10 cellular contexts compared by ENCODE assay signal in the genomic region with DNA sequence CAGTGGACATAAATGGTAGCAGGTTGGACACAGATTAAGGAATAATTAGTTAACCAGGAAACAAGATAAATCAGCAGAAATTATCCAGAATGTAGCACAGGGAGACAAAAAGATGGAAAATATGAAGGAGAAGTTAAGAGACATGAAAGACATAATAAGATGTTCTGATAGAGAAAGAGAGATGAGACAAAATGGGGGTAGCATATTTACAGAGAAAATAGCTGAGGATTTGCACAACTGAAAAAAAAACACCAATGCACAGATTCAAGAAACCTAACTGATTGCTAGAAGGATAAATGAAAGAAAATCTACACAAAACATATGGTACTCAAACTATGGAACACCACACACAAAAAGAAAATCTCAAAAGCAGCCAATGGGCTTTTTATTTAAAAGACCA. TPM values are rescaled to one million over a fixed set of nuclear protein-coding genes. Genes with fewer than 3 reads are reported as not detected.
A peak's percentile ranks its signal among the peaks of the same experiment; 100 is the strongest.
DNase-seq lines count a peak whose midpoint lies in the region; ATAC-seq lines count a peak whose summit lies in the region.
"Had no signal": no experiment of that assay in that cellular context is flagged by ENCODE, and none has a peak within 500 bp of the region (broad histone marks: within the 10 kb centered on the region; RNA-seq: fewer than 3 reads in every experiment).

No MANE protein-coding gene starts in this region.

- peak overlapping the region; percentile 78 for H3K27ac Mint-ChIP-seq in activated CD4-positive, alpha-beta T cell treated with anti-CD3 and anti-CD28 coated beads, Interleukin-2, amount 10 ng/mL, durations not matched to agents 7 days and 5 days
- peak overlapping the region; percentile 65 for H3K27ac Mint-ChIP-seq in activated CD8-positive, alpha-beta T cell treated with anti-CD3 and anti-CD28 coated beads, Interleukin-2, amount 10 ng/mL, durations not matched to agents 7 days and 5 days

- H3K4me1 ChIP-seq in iPS-20b (ENCODE audit: insufficient read depth, low read length) (peaks cover 9% of the 10 kb centered on the region; the same call in 1 of the 2 replicates), stomach smooth muscle (ENCODE audit: control insufficient read depth, insufficient read depth, low read length) (peaks cover 8% of the 10 kb centered on the region)

- no peaks in the 10 kb centered on the region for H3K9me3 Mint-ChIP-seq in activated CD4-positive, alpha-beta T cell treated with anti-CD3 and anti-CD28 coated beads, Interleukin-2, amount 10 ng/mL, durations not matched to agents 7 days and 5 days
- H3K9me3 Mint-ChIP-seq in activated CD8-positive, alpha-beta T cell treated with anti-CD3 and anti-CD28 coated beads, Interleukin-2, amount 10 ng/mL, durations not matched to agents 7 days and 5 days (ENCODE audit: insufficient read depth) = no peaks in the 10 kb centered on the region

- H3K4me1 Mint-ChIP-seq in activated CD4-positive, alpha-beta T cell treated with anti-CD3 and anti-CD28 coated beads, Interleukin-2, amount 10 ng/mL, durations not matched to agents 7 days and 5 days = peaks cover 35% of the 10 kb centered on the region
- peaks cover 38% of the 10 kb centered on the region for H3K4me1 Mint-ChIP-seq in activated CD8-positive, alpha-beta T cell treated with anti-CD3 and anti-CD28 coated beads, Interleukin-2, amount 10 ng/mL, durations not matched to agents 7 days and 5 days (ENCODE audit: low read depth)

- CTCF ChIA-PET in activated CD4-positive, alpha-beta T cell treated with anti-CD3 and anti-CD28 coated beads, Interleukin-2, amount 10 ng/mL, durations not matched to agents 7 days and 5 days (lab: Charles Lee) = interaction anchor here (1.2 to 4.9 kb wide), 4 partner anchors 13 to 194 kb away, joined by 3 to 34 read pairs (median 4); no protein-coding TSS in a partner anchor
- CTCF ChIA-PET in activated CD8-positive, alpha-beta T cell treated with anti-CD3 and anti-CD28 coated beads, Interleukin-2, amount 10 ng/mL, durations not matched to agents 7 days and 5 days (lab: Charles Lee) = interaction anchor here (1.2 to 5.7 kb wide), 4 partner anchors 12 to 203 kb away, joined by 3 to 73 read pairs (median 30); no protein-coding TSS in a partner anchor

- no peak for ATAC-seq in activated CD8-positive, alpha-beta T cell treated with anti-CD3 and anti-CD28 coated beads, Interleukin-2, amount 10 ng/mL, durations not matched to agents 7 days and 5 days
- ATAC-seq in GM19023 (IDR thresholded peaks at IDR 0.05; ENCODE audit: unreplicated experiment) (no peak), HG03196 (IDR thresholded peaks at IDR 0.05; ENCODE audit: unreplicated experiment) (no peak), GM21367 (IDR thresholded peaks at IDR 0.05; ENCODE audit: unreplicated experiment) (no peak)

- H3K27me3 ChIP-seq in iPS-20b (ENCODE audit: insufficient read depth, low read length) = no peaks in the 10 kb centered on the region
- H3K27me3 ChIP-seq in stomach smooth muscle (ENCODE audit: control insufficient read depth in 1 of 2, insufficient read depth in 2 of 2, low read length in 2 of 2) = no peaks in the 10 kb centered on the region
- H3K27me3 ChIP-seq: testis had no signal

- H3K4me3 Mint-ChIP-seq in activated CD4-positive, alpha-beta T cell treated with anti-CD3 and anti-CD28 coated beads, Interleukin-2, amount 10 ng/mL, durations not matched to agents 7 days and 5 days = peak overlapping the region; percentile 69
- H3K4me3 Mint-ChIP-seq in activated CD8-positive, alpha-beta T cell treated with anti-CD3 and anti-CD28 coated beads, Interleukin-2, amount 10 ng/mL, durations not matched to agents 7 days and 5 days = peak overlapping the region; percentile 81

- H3K9me3 ChIP-seq in iPS-20b (ENCODE audit: insufficient read depth, low read depth, low read length) (no peaks in the 10 kb centered on the region), stomach smooth muscle (ENCODE audit: control insufficient read depth in 2 of 2, low read length in 2 of 2) (no peaks in the 10 kb centered on the region)
- H3K9me3 ChIP-seq: testis had no signal

- H3K27ac ChIP-seq in iPS-20b (ENCODE audit: low read length) (no peak overlapping the region), stomach smooth muscle (ENCODE audit: low read length) (no peak overlapping the region)

- POLR2A ChIA-PET in activated CD4-positive, alpha-beta T cell treated with anti-CD3 and anti-CD28 coated beads, Interleukin-2, amount 10 ng/mL, durations not matched to agents 7 days and 5 days (lab: Charles Lee) = no interaction called here
- POLR2A ChIA-PET in activated CD8-positive, alpha-beta T cell treated with anti-CD3 and anti-CD28 coated beads, Interleukin-2, amount 10 ng/mL, durations not matched to agents 7 days and 5 days (lab: Charles Lee) = interaction anchor here (0.7 to 1.6 kb wide), 2 partner anchors 35 to 176 kb away, joined by 3 read pairs; a partner anchor contains a TSS

- no peaks in the 10 kb centered on the region for H3K36me3 ChIP-seq in iPS-20b (ENCODE audit: insufficient read depth, low read depth, low read length)
- H3K36me3 ChIP-seq in stomach smooth muscle (ENCODE audit: control insufficient read depth in 2 of 2, insufficient read depth in 2 of 2, low read length in 2 of 2) = no peaks in the 10 kb centered on the region

- H3K4me3 ChIP-seq in iPS-20b (ENCODE audit: low read length) (peak overlapping the region; percentile 69), stomach smooth muscle (ENCODE audit: low read length in 2 of 2) (peak overlapping the region; percentile 60 to 83)

- no peak overlapping the region for H3K9ac ChIP-seq in iPS-20b (ENCODE audit: low read depth, low read length)
- H3K9ac ChIP-seq in stomach smooth muscle (ENCODE audit: low read length in 2 of 2) = no peak overlapping the region

- no peaks in the 10 kb centered on the region for H3K27me3 Mint-ChIP-seq in activated CD4-positive, alpha-beta T cell treated with anti-CD3 and anti-CD28 coated beads, Interleukin-2, amount 10 ng/mL, durations not matched to agents 7 days and 5 days
- no peaks in the 10 kb centered on the region for H3K27me3 Mint-ChIP-seq in activated CD8-positive, alpha-beta T cell treated with anti-CD3 and anti-CD28 coated beads, Interleukin-2, amount 10 ng/mL, durations not matched to agents 7 days and 5 days (ENCODE audit: low read depth)

- no peaks in the 10 kb centered on the region for H3K36me3 Mint-ChIP-seq in activated CD4-positive, alpha-beta T cell treated with anti-CD3 and anti-CD28 coated beads, Interleukin-2, amount 10 ng/mL, durations not matched to agents 7 days and 5 days (ENCODE audit: low read depth)
- peaks cover 2% of the 10 kb centered on the region for H3K36me3 Mint-ChIP-seq in activated CD8-positive, alpha-beta T cell treated with anti-CD3 and anti-CD28 coated beads, Interleukin-2, amount 10 ng/mL, durations not matched to agents 7 days and 5 days (ENCODE audit: low read depth)

- DNase-seq in activated CD4-positive, alpha-beta T cell treated with anti-CD3 and anti-CD28 coated beads, Interleukin-2, amount 10 ng/mL, durations not matched to agents 7 days and 5 days = no peak
- DNase-seq in activated CD4-positive, alpha-beta T cell treated with anti-CD3 and anti-CD28 coated beads, Interleukin-2, amount 50 U/mL, for 4 hours = no peak
- DNase-seq in activated CD8-positive, alpha-beta T cell treated with anti-CD3 and anti-CD28 coated beads, Interleukin-2, amount 10 ng/mL, durations not matched to agents 7 days and 5 days = no peak

RNA-seq across cellular contexts. Expression of a gene that starts 34.6 kb away (rescaled TPM):
- total RNA-seq in activated CD4-positive, alpha-beta T cell treated with anti-CD3 and anti-CD28 coated beads, Interleukin-2, amount 10 ng/mL, durations not matched to agents 7 days and 5 days = 10 to 100 TPM; 15.3 to 16.6 TPM
- 10 to 100 TPM; 15.4 TPM for total RNA-seq in activated CD8-positive, alpha-beta T cell treated with anti-CD3 and anti-CD28 coated beads, Interleukin-2, amount 10 ng/mL, durations not matched to agents 7 days and 5 days

RNA-seq across cellular contexts. Expression of a gene that starts 35.0 kb away (rescaled TPM):
- total RNA-seq in activated CD4-positive, alpha-beta T cell treated with anti-CD3 and anti-CD28 coated beads, Interleukin-2, amount 10 ng/mL, durations not matched to agents 7 days and 5 days = 1 to 10 TPM in 1 of 2 experiments, under 1 TPM in 1; 0.92 to 1.3 TPM
- 1 to 10 TPM; 3.1 to 3.2 TPM for total RNA-seq in activated CD8-positive, alpha-beta T cell treated with anti-CD3 and anti-CD28 coated beads, Interleukin-2, amount 10 ng/mL, durations not matched to agents 7 days and 5 days
- total RNA-seq: left lobe of liver had no signal

RNA-seq across cellular contexts. Expression of a gene that starts 53.0 kb away (rescaled TPM):
- total RNA-seq in activated CD4-positive, alpha-beta T cell treated with anti-CD3 and anti-CD28 coated beads, Interleukin-2, amount 10 ng/mL, durations not matched to agents 7 days and 5 days = 100 to 1,000 TPM; 393 to 412 TPM
- total RNA-seq in activated CD8-positive, alpha-beta T cell treated with anti-CD3 and anti-CD28 coated beads, Interleukin-2, amount 10 ng/mL, durations not matched to agents 7 days and 5 days = 100 to 1,000 TPM; 432 to 449 TPM
